In the genomic region with DNA sequence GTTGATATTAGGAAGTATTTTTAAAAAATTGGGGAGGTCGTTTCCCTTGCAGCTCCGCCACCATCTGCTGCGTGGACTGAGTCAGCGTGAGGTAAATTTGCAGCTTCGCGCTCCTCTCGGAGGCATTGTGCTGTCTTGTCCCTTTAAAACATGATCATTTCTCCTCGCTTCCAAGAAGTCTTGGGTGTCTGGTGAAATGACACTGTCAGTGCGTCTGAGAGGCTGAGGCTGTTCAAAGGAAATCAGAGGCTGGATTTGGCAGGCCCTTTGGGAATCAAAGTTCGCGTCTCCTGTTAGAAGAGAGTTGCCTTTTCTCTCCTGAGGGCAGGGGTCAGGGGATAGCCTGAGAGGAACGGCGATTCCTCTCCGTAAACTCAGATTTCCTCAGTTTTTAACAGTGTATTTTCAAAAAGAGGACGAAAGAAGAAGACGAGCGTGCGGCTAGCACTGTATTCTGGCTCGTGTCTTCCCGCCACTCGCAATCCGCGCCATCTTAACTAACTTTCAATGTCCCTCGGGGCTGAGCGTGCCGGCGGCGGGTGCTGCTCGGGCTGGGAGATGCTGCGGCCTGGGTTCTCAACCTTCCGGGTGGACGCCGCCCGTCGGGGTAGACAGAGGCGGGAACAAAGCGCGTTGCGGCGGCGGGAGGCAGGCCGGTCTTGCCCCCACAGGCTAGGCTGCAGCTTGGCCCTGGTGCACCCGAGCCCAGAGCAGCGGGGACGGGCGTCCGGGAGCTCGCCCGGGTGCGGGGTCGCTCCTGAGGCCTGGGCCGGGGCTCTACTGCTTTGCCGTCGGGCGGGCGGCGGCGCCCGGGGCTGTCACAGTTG, we compare ENCODE assay signal across 9 cellular contexts. TPM values are rescaled to one million over a fixed set of nuclear protein-coding genes. Genes with fewer than 3 reads are reported as not detected.
A peak's percentile ranks its signal among the peaks of the same experiment; 100 is the strongest.
DNase-seq lines count a peak whose midpoint lies in the region; ATAC-seq, FAIRE-seq and TF ChIP-seq lines count a peak whose summit lies in the region.
"Had no signal": no experiment of that assay in that cellular context is flagged by ENCODE, and none has a peak within 500 bp of the region (broad histone marks: within the 10 kb centered on the region; RNA-seq: fewer than 3 reads in every experiment).

No MANE protein-coding gene starts in this region.

- H3K4ac ChIP-seq in mesenchymal stem cell (ENCODE audit: low read depth in 1 of 2, low read length in 2 of 2), result no peak overlapping the region

- in situ Hi-C loops in GM12878 (cut with MboI), result no loop called here

- TF ChIP-seq POLR2A in GM12878 (IDR thresholded peaks at IDR 0.05; ENCODE audit: low read depth, low read length), result no peak

- WGBS in GM12878 (ENCODE audit: insufficient coverage, insufficient replicate concordance, low lambda C conversion rate, missing lambda C conversion rate), result 56% methylated on average over 57 of the region's 59 CpGs
- 9% methylated on average over 54 of the region's 59 CpGs for WGBS in mesenchymal stem cell

- H3K4me3 ChIP-seq in GM12878 (no peak overlapping the region), mesenchymal stem cell (ENCODE audit: insufficient read depth in 1 of 2, low read depth in 1 of 2, low read length in 2 of 2) (peak overlapping the region; percentile 45 to 75), subcutaneous abdominal adipose tissue (ENCODE audit: low read depth in 1 of 5, low read length in 5 of 5) (peak overlapping the region; percentile 27 to 65 (median 57))

- no peak for TF ChIP-seq CTCF in GM12878 (IDR thresholded peaks at IDR 0.05 in 2 of 3, conservative IDR thresholded peaks at IDR 0.05 in 1 of 3; ENCODE audit: control insufficient read depth in 2 of 3, extremely low read depth in 1 of 3, insufficient read depth in 1 of 3, low read depth in 3 of 3, low read length in 3 of 3)

- H4K8ac ChIP-seq in mesenchymal stem cell (ENCODE audit: low read length), result no peak overlapping the region

- no peak overlapping the region for H2AK5ac ChIP-seq in mesenchymal stem cell (ENCODE audit: low read length, severe bottlenecking)

- H3K79me2 ChIP-seq in GM12878 (ENCODE audit: control insufficient read depth, insufficient read depth, low read length), result no peaks in the 10 kb centered on the region

- no peaks in the 10 kb centered on the region for H3K79me1 ChIP-seq in mesenchymal stem cell (replicated peaks; ENCODE audit: low read length, poor library complexity, severe bottlenecking)

- RAD21 ChIA-PET in GM12878 (lab: Charles Lee; ENCODE audit: unreplicated experiment), result no interaction called here

- peak; percentile 23 for DNase-seq in activated T-cell treated with anti-CD3 and anti-CD28 coated beads, Interleukin-2, amount 50 U/mL, for 1 hour
- DNase-seq in activated T-cell treated with anti-CD3 and anti-CD28 coated beads for 4 hours (no peak), GM12878 (ENCODE audit: low read depth, low spot score) (no peak), mesenchymal stem cell (no peak), NCI-H1694 treated with DMSO at 0.1 percent for 48 hours (lab: John Stamatoyannopoulos, UW) (no peak)
- no peak for DNase-seq in stimulated activated CD4-positive, alpha-beta T cell treated with anti-CD3 and anti-CD28 coated beads, Interleukin-2, amount 100 ng/mL, for 24 hours
- DNase-seq: NCI-H2227 treated with DMSO at 0.1 percent for 48 hours had no signal

- H3K4me2 ChIP-seq in GM12878 (ENCODE audit: control insufficient read depth, insufficient read depth), result 0 out of 2 replicates have a peak overlapping the region, but pooled peaks have one; percentile 67
- H3K4me2 ChIP-seq in mesenchymal stem cell (ENCODE audit: low read length, poor library complexity, severe bottlenecking), result peak overlapping the region; percentile 87

- H3K27ac ChIP-seq in GM12878 (ENCODE audit: control insufficient read depth, insufficient read depth) (no peak overlapping the region), mesenchymal stem cell (ENCODE audit: low read length, poor library complexity, severe bottlenecking) (peak overlapping the region; percentile 48), subcutaneous abdominal adipose tissue (ENCODE audit: low read depth, low read length) (no peak overlapping the region)

- no peaks in the 10 kb centered on the region for H3K4me1 ChIP-seq in GM12878 (ENCODE audit: control insufficient read depth, insufficient read depth, low read length)
- peaks cover 23% of the 10 kb centered on the region for H3K4me1 ChIP-seq in mesenchymal stem cell (ENCODE audit: control insufficient read depth, insufficient read depth, low read depth, low read length)
- H3K4me1 ChIP-seq in subcutaneous abdominal adipose tissue (ENCODE audit: control insufficient read depth in 5 of 5, insufficient read depth in 5 of 5, low read length in 5 of 5), result peaks cover 0 to 31% (median 25%) of the 10 kb centered on the region in 5 donors

- no TSS peak for BruUV-seq in GM12878 (replicated peaks; lab: Mats Ljungman, UMichigan)

- CTCF ChIA-PET in GM12878 (lab: Yijun Ruan, JAX), result no interaction called here

- H3K9ac ChIP-seq in GM12878 (ENCODE audit: control insufficient read depth, insufficient read depth, low read length), result no peak overlapping the region
- peak overlapping the region; percentile 37 for H3K9ac ChIP-seq in mesenchymal stem cell (ENCODE audit: low read length)
- no peak overlapping the region for H3K9ac ChIP-seq in subcutaneous abdominal adipose tissue (ENCODE audit: low read length in 5 of 5)

- TF ChIP-seq EP300 in GM12878 (IDR thresholded peaks at IDR 0.05; ENCODE audit: borderline replicate concordance in 1 of 2, control insufficient read depth in 1 of 2, low read depth in 2 of 2, low read length in 2 of 2), result no peak

- H3K9me3 ChIP-seq in GM12878 (replicated peaks; ENCODE audit: control insufficient read depth, insufficient read depth, low read length) (no peaks in the 10 kb centered on the region; the same call in 1 of the 3 replicates), mesenchymal stem cell (ENCODE audit: control insufficient read depth, low read length) (no peaks in the 10 kb centered on the region), subcutaneous abdominal adipose tissue (ENCODE audit: control insufficient read depth in 5 of 5, low read length in 5 of 5) (peaks cover 0 to 4% (median 0%) of the 10 kb centered on the region in 5 donors)

- SMC1A ChIA-PET in GM12878 (lab: Charles Lee; ENCODE audit: uncharacterized antibody, unreplicated experiment), result no interaction called here

- H2BK12ac ChIP-seq in mesenchymal stem cell (ENCODE audit: low read length in 2 of 2), result no peak overlapping the region

- no peaks in the 10 kb centered on the region for H4K20me1 ChIP-seq in GM12878 (ENCODE audit: control insufficient read depth, insufficient read depth)

- ATAC-seq in GM12878, result no peak
- no peak for ATAC-seq in GM21447 (IDR thresholded peaks at IDR 0.05; ENCODE audit: unreplicated experiment)

- no peak overlapping the region for H2BK15ac ChIP-seq in mesenchymal stem cell (ENCODE audit: low read depth, poor library complexity, severe bottlenecking)

- intact Hi-C loops in GM12878 (cut with micrococcal nuclease; ENCODE audit: unreplicated experiment), result loop anchor here (10.0 kb wide), 1 partner anchor 517 kb away; no protein-coding TSS in a partner anchor

- peak overlapping the region; percentile 23 for H2BK5ac ChIP-seq in mesenchymal stem cell (ENCODE audit: low read depth, low read length, poor library complexity, severe bottlenecking)

- H3K23ac ChIP-seq in mesenchymal stem cell (ENCODE audit: low read length in 2 of 2), result peak overlapping the region in 1 of 2 experiments; percentile 83

- no peak overlapping the region for H4K91ac ChIP-seq in mesenchymal stem cell (ENCODE audit: low read length)

- TF ChIP-seq RAD21 in GM12878 (IDR thresholded peaks at IDR 0.05; ENCODE audit: insufficient read depth, low read depth, low read length), result no peak

- peak overlapping the region; percentile 33 for H2AFZ ChIP-seq in GM12878 (ENCODE audit: control insufficient read depth, low read depth, low read length)
- no peak overlapping the region for H2AFZ ChIP-seq in mesenchymal stem cell (ENCODE audit: low read depth, low read length)

- POLR2A ChIA-PET in GM12878 (lab: Charles Lee), result no interaction called here

- no peak for FAIRE-seq in GM12878 (lab: Jason Lieb, UNC)

- H3K27me3 ChIP-seq in GM12878 (replicated peaks in 1 of 2; ENCODE audit: control insufficient read depth in 2 of 2, insufficient read depth in 2 of 2, low read length in 1 of 2) (peaks cover 8 to 34% of the 10 kb centered on the region in 2 experiments), mesenchymal stem cell (ENCODE audit: control insufficient read depth in 1 of 2, insufficient read depth in 1 of 2, low read length in 2 of 2) (peaks cover 58 to 72% of the 10 kb centered on the region in 2 experiments), subcutaneous abdominal adipose tissue (ENCODE audit: control insufficient read depth in 5 of 5, insufficient read depth in 4 of 5, low read length in 5 of 5) (peaks cover 47 to 59% (median 53%) of the 10 kb centered on the region in 5 donors)

- no peaks in the 10 kb centered on the region for H3K36me3 ChIP-seq in GM12878 (ENCODE audit: control insufficient read depth in 2 of 2, insufficient read depth in 2 of 2, low read length in 1 of 2)
- no peaks in the 10 kb centered on the region for H3K36me3 ChIP-seq in mesenchymal stem cell (ENCODE audit: control insufficient read depth in 1 of 2, insufficient read depth in 2 of 2, low read depth in 1 of 2, low read length in 2 of 2)
- no peaks in the 10 kb centered on the region for H3K36me3 ChIP-seq in subcutaneous abdominal adipose tissue (ENCODE audit: control insufficient read depth in 5 of 5, insufficient read depth in 5 of 5, low read length in 5 of 5)

- no peak overlapping the region for H2BK120ac ChIP-seq in mesenchymal stem cell (ENCODE audit: low read depth, low read length)

- no peak overlapping the region for H3K14ac ChIP-seq in mesenchymal stem cell (ENCODE audit: low read length in 2 of 2)

- no peak overlapping the region for H3K18ac ChIP-seq in mesenchymal stem cell (ENCODE audit: low read depth in 1 of 2, low read length in 2 of 2)

RNA-seq across cellular contexts. Expression of a gene that starts 11.5 kb away (rescaled TPM):
- total RNA-seq in GM12878 (2013; cell fraction: nucleolus; rRNA removed), result 0.12 TPM in 1 of 2 replicates, not detected in the other
- total RNA-seq in GM12878 (2014; rRNA removed) (not detected in 2 replicates), GM12878 (2014; rRNA removed; fragmentation: Illumina TruSeq; extraction: Trizol) (not detected in 2 replicates), GM12878 (2021) (not detected in 2 replicates)
- not detected for polyA plus RNA-seq in GM12878 (2011; ENCODE audit: low read depth)
- polyA plus RNA-seq in GM12878 (2011; rRNA removed) (0.01 and 0.10 TPM in 2 replicates), GM12878 (2014; fragmentation: Illumina TruSeq; extraction: Trizol) (0.14 TPM in 1 of 2 replicates, not detected in the other), GM12878 (2014; fragmentation: Nextera tagmentation; extraction: Ambion mirVana) (not detected), GM12878 (2014; rRNA removed) (not detected in 2 replicates), GM12878 (2016; fragmentation: Nextera tagmentation; extraction: Ambion mirVana) (not detected)
- polyA plus RNA-seq in GM12878 (2011; cell fraction: cytosol; rRNA removed), result 0.02 TPM in 1 of 2 replicates, not detected in the other
- polyA plus RNA-seq in GM12878 (2011; cell fraction: nucleus; rRNA removed), result 0.04 and 0.10 TPM in 2 replicates
- polyA plus RNA-seq in GM12878 (2012), result not detected in 2 replicates
- polyA minus RNA-seq in GM12878 (2011; rRNA and poly(A)+ RNA removed), result 0.05 and 0.07 TPM in 2 replicates
- not detected in 2 replicates for polyA minus RNA-seq in GM12878 (2011; cell fraction: cytosol; rRNA and poly(A)+ RNA removed)
- 0.19 and 0.36 TPM in 2 replicates for polyA minus RNA-seq in GM12878 (2011; cell fraction: nucleus; rRNA and poly(A)+ RNA removed)
- 0.01 TPM for polyA plus RNA-seq in mesenchymal stem cell (2013, experiment 1 of 2)
- polyA plus RNA-seq in mesenchymal stem cell (2013, experiment 2 of 2), result 0.01 TPM
